1 cellular context compared by ENCODE assay signal in genomic region chr4:14446311-14446710, GRCh38.
TF ChIP-seq lines count a peak whose summit lies in the region.

No MANE protein-coding gene starts in this region.

TF ChIP-seq in H1, 55 proteins besides CTCF, POLR2A, EP300 and RAD21 (continued from another document):
- no peak for TF ChIP-seq SIN3A (conservative IDR thresholded peaks at IDR 0.05 in 1 of 2, IDR thresholded peaks at IDR 0.05 in 1 of 2; ENCODE audit: low read depth in 1 of 2, low read length in 2 of 2)
- TF ChIP-seq CREB1 (IDR thresholded peaks at IDR 0.05): no peak
- TF ChIP-seq TBP (IDR thresholded peaks at IDR 0.05; ENCODE audit: low read depth, low read length): no peak
- no peak for TF ChIP-seq TAF1 (IDR thresholded peaks at IDR 0.05; ENCODE audit: low read depth, low read length)
- no peak for TF ChIP-seq KDM4A (IDR thresholded peaks at IDR 0.05; ENCODE audit: low read depth, low read length, severe bottlenecking)
- no peak for TF ChIP-seq ATF2 (IDR thresholded peaks at IDR 0.05; ENCODE audit: low read length)
- no peak for TF ChIP-seq SRF (IDR thresholded peaks at IDR 0.05; ENCODE audit: low read depth, low read length)
- no peak for TF ChIP-seq MAFK (IDR thresholded peaks at IDR 0.05; ENCODE audit: low read depth, low read length)
- no peak for TF ChIP-seq POU5F1 (IDR thresholded peaks at IDR 0.05; ENCODE audit: low read depth, low read length)
- no peak for TF ChIP-seq SAP30 (IDR thresholded peaks at IDR 0.05; ENCODE audit: insufficient read depth, insufficient replicate concordance, low read length)
- no peak for TF ChIP-seq SP4 (IDR thresholded peaks at IDR 0.05; ENCODE audit: low read length)
